34 cellular contexts compared by ENCODE assay signal in the genomic region with DNA sequence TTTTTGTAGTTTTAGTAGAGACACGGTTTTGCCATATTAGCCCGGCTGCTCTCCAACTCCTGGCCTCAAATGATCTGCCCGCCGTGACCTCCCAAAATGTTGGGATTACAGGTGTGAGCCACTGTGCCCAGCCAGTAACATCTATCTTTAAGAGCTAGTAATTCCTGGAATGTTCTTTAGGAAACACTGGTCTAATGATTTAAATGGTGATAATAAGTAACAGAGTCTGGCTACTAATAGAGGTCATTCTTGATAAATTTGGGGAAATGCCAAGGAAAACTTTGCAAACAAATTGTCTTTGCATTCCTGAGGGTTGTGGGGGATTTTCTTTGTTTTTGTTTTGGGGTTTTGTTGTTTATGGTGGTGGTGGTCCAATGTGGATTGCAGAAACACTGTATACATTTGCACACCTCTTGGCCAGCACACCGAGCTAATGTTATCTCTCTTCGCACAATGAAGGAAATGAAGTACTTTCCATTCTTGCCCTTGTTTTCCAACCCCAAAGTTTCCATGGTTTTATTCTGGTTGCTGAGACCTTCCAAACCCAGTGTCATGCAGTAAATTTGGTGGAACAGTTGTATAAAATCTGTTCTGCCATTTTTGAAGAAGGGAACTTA. TPM values are rescaled to one million over a fixed set of nuclear protein-coding genes. Genes with fewer than 3 reads are reported as not detected.
"Had no signal": no experiment of that assay in that cellular context is flagged by ENCODE, and none has a peak within 500 bp of the region (broad histone marks: within the 10 kb centered on the region; RNA-seq: fewer than 3 reads in every experiment).

No MANE protein-coding gene starts in this region.

- H3K9me3 Mint-ChIP-seq: activated CD4-positive, alpha-beta T cell treated with anti-CD3 and anti-CD28 coated beads, Interleukin-2, amount 10 ng/mL, durations not matched to agents 7 days and 5 days; activated CD8-positive, alpha-beta T cell treated with anti-CD3 and anti-CD28 coated beads for 36 hours; activated T-cell treated with anti-CD3 and anti-CD28 coated beads, Interleukin-2, amount 50 U/mL, for 4 hours; activated T-helper 17 cell treated with anti-CD3 and anti-CD28 coated beads, Interleukin-2, amount 50 U/mL, for 72 hours; brain; dendritic cell treated with granulocyte-macrophage colony-stimulating factor and Interleukin-4, amounts not matched to agents 40 ng/mL and 50 ng/mL, for 4 days; effector memory CD8-positive, alpha-beta T cell; T-helper 2 cell treated with Interferon-gamma antibody and Interleukin-4, amounts not matched to agents 5 μg/mL and 100 μg/mL, for 36 hours had no signal

- H3K4me1 Mint-ChIP-seq: activated CD4-positive, alpha-beta T cell treated with anti-CD3 and anti-CD28 coated beads for 36 hours; activated CD4-positive, alpha-beta T cell treated with anti-CD3 and anti-CD28 coated beads, Interleukin-2, amount 10 ng/mL, durations not matched to agents 7 days and 5 days; activated T-helper 17 cell treated with anti-CD3 and anti-CD28 coated beads, Interleukin-2, amount 50 U/mL, for 72 hours; brain; T-helper 17 cell had no signal

- H3K36me3 Mint-ChIP-seq: activated naive CD8-positive, alpha-beta T cell; brain had no signal

- H3K4me3 Mint-ChIP-seq: activated CD4-positive, alpha-beta T cell treated with anti-CD3 and anti-CD28 coated beads for 36 hours; activated CD4-positive, alpha-beta T cell treated with anti-CD3 and anti-CD28 coated beads, Interleukin-2, amount 10 ng/mL, durations not matched to agents 7 days and 5 days; activated CD8-positive, alpha-beta T cell treated with anti-CD3 and anti-CD28 coated beads for 36 hours; activated naive CD8-positive, alpha-beta T cell; activated T-cell treated with anti-CD3 and anti-CD28 coated beads, Interleukin-2, amount 50 U/mL, for 4 hours; activated T-helper 17 cell treated with anti-CD3 and anti-CD28 coated beads, Interleukin-2, amount 50 U/mL, for 72 hours; brain; dendritic cell treated with granulocyte-macrophage colony-stimulating factor and Interleukin-4, amounts not matched to agents 40 ng/mL and 50 ng/mL, for 4 days; effector memory CD8-positive, alpha-beta T cell; T-helper 17 cell; T-helper 2 cell treated with Interferon-gamma antibody and Interleukin-4, amounts not matched to agents 5 μg/mL and 100 μg/mL, for 36 hours had no signal

- DNase-seq: activated CD4-positive, alpha-beta T cell treated with anti-CD3 and anti-CD28 coated beads for 36 hours; activated CD4-positive, alpha-beta T cell treated with anti-CD3 and anti-CD28 coated beads, Interleukin-2, amount 10 ng/mL, durations not matched to agents 7 days and 5 days; activated CD4-positive, alpha-beta T cell treated with anti-CD3 and anti-CD28 coated beads, Interleukin-2, amount 50 U/mL, for 4 hours; activated CD4-positive, CD25-positive, alpha-beta regulatory T cell; activated CD4-positive, CD25-positive, alpha-beta regulatory T cell treated with anti-CD3 and anti-CD28 coated beads, Interleukin-2, amount 50 U/mL, for 72 hours; activated CD8-positive, alpha-beta memory T cell treated with anti-CD3 and anti-CD28 coated beads for 24 hours; activated CD8-positive, alpha-beta T cell treated with anti-CD3 and anti-CD28 coated beads for 36 hours; activated effector memory CD4-positive, alpha-beta T cell treated with Interleukin-2 at 50 U/mL for 16 hours; activated gamma-delta T cell treated with Interleukin-2 at 50 U/mL for 16 hours; activated naive CD4-positive, alpha-beta T cell treated with anti-CD3 and anti-CD28 coated beads, Interleukin-2, amount 50 U/mL, for 16 hours; activated naive CD4-positive, alpha-beta T cell treated with Interleukin-2 at 50 U/mL for 16 hours; activated T-cell treated with anti-CD3 and anti-CD28 coated beads, Interleukin-2, amount 50 U/mL, for 4 hours; amniotic stem cell; anterior cingulate cortex; central memory CD4-positive, alpha-beta T cell; cerebellar nuclear complex; effector CD4-positive, alpha-beta T cell; effector memory CD8-positive, alpha-beta T cell; erythroblast; foreskin keratinocyte; gastrocnemius medialis; glutamatergic neuron; T-helper 1 cell; T-helper 17 cell; T1000 had no signal

- H3K27me3 ChIP-seq: breast epithelium, esophagus muscularis mucosa, gastrocnemius medialis had no signal

- H3K4me3 ChIP-seq: breast epithelium, cardiac muscle cell, coronary artery, esophagus muscularis mucosa, gastrocnemius medialis had no signal

- H3K27me3 Mint-ChIP-seq: activated CD4-positive, alpha-beta T cell treated with anti-CD3 and anti-CD28 coated beads for 36 hours; activated CD8-positive, alpha-beta T cell treated with anti-CD3 and anti-CD28 coated beads for 36 hours; activated naive CD8-positive, alpha-beta T cell; activated T-helper 17 cell treated with anti-CD3 and anti-CD28 coated beads, Interleukin-2, amount 50 U/mL, for 72 hours; dendritic cell treated with granulocyte-macrophage colony-stimulating factor and Interleukin-4, amounts not matched to agents 40 ng/mL and 50 ng/mL, for 4 days had no signal

- H3K27ac Mint-ChIP-seq: activated CD4-positive, alpha-beta T cell treated with anti-CD3 and anti-CD28 coated beads for 36 hours; activated CD4-positive, alpha-beta T cell treated with anti-CD3 and anti-CD28 coated beads, Interleukin-2, amount 10 ng/mL, durations not matched to agents 7 days and 5 days; activated CD8-positive, alpha-beta T cell treated with anti-CD3 and anti-CD28 coated beads for 36 hours; activated naive CD8-positive, alpha-beta T cell; activated T-helper 17 cell treated with anti-CD3 and anti-CD28 coated beads, Interleukin-2, amount 50 U/mL, for 72 hours; brain; dendritic cell treated with granulocyte-macrophage colony-stimulating factor and Interleukin-4, amounts not matched to agents 40 ng/mL and 50 ng/mL, for 4 days; effector memory CD8-positive, alpha-beta T cell; T-helper 17 cell; T-helper 2 cell treated with Interferon-gamma antibody and Interleukin-4, amounts not matched to agents 5 μg/mL and 100 μg/mL, for 36 hours had no signal

- H3K36me3 ChIP-seq: breast epithelium, cardiac muscle cell, esophagus muscularis mucosa, gastrocnemius medialis had no signal

RNA-seq across cellular contexts. Expression of gene WIPF3, which starts 51.3 kb away (rescaled TPM):
- total RNA-seq: activated CD4-positive, alpha-beta T cell treated with anti-CD3 and anti-CD28 coated beads for 36 hours; activated CD4-positive, alpha-beta T cell treated with anti-CD3 and anti-CD28 coated beads, Interleukin-2, amount 10 ng/mL, durations not matched to agents 7 days and 5 days; activated CD8-positive, alpha-beta T cell treated with anti-CD3 and anti-CD28 coated beads for 36 hours; activated T-cell treated with anti-CD3 and anti-CD28 coated beads, Interleukin-2, amount 50 U/mL, for 4 hours; activated T-helper 17 cell treated with anti-CD3 and anti-CD28 coated beads, Interleukin-2, amount 50 U/mL, for 72 hours had no signal
